In genomic region chr22:17629646-17630045, GRCh38 we compare ENCODE assay signal across 9 cellular contexts. TPM values are rescaled to one million over a fixed set of nuclear protein-coding genes. Genes with fewer than 3 reads are reported as not detected.
DNase-seq lines count a peak whose midpoint lies in the region; TF ChIP-seq lines count a peak whose summit lies in the region.
"Had no signal": no experiment of that assay in that cellular context is flagged by ENCODE, and none has a peak within 500 bp of the region (broad histone marks: within the 10 kb centered on the region; RNA-seq: fewer than 3 reads in every experiment).

No MANE protein-coding gene starts in this region.

- H2BK5ac ChIP-seq in H9 (ENCODE audit: insufficient read length, low read length) = no peak overlapping the region

- no peak overlapping the region for H3K27ac ChIP-seq in H9 (ENCODE audit: insufficient read length, low read depth, low read length)
- peak overlapping the region; percentile 89 to 95 (median 90) for H3K27ac ChIP-seq in esophagus muscularis mucosa (replicated peaks in 1 of 4)
- H3K27ac ChIP-seq in ovary = no peak overlapping the region

- TF ChIP-seq CTCF in H9 (conservative IDR thresholded peaks at IDR 0.05) (no peak), esophagus muscularis mucosa (IDR thresholded peaks at IDR 0.05) (no peak), ovary (IDR thresholded peaks at IDR 0.05) (no peak)

- no peak overlapping the region for H3K56ac ChIP-seq in H9 (ENCODE audit: insufficient read length, low read depth, low read length)

- no peaks in the 10 kb centered on the region for H3K9me3 ChIP-seq in H9 (ENCODE audit: control insufficient read depth, low read depth, low read length)
- H3K9me3 ChIP-seq in esophagus muscularis mucosa = peaks cover 0 to 3% (median 0%) of the 10 kb centered on the region in 4 donors
- H3K9me3 ChIP-seq in ovary = no peaks in the 10 kb centered on the region

- no peak overlapping the region for H3K9ac ChIP-seq in H9 (ENCODE audit: extremely low read depth, insufficient read length, low read length)

- H3K27ac Mint-ChIP-seq in H9 = 0 out of 7 replicates have a peak overlapping the region, but pooled peaks of 1 of the 3 experiments have one; percentile 67

- no peak overlapping the region for H3K18ac ChIP-seq in H9 (ENCODE audit: insufficient read length, low read depth, low read length)

- H3K4me1 ChIP-seq in H9 (ENCODE audit: insufficient read depth, low read length) (no peaks in the 10 kb centered on the region), esophagus muscularis mucosa (peaks cover 18 to 40% (median 37%) of the 10 kb centered on the region in 4 donors), ovary (ENCODE audit: insufficient read depth) (peaks cover 12% of the 10 kb centered on the region)

- H3K4me2 ChIP-seq in H9 (ENCODE audit: insufficient read depth, insufficient read length, low read length) = no peak overlapping the region

- H2BK12ac ChIP-seq in H9 (ENCODE audit: insufficient read length, low read depth, low read length) = no peak overlapping the region

- intact Hi-C loops in esophagus muscularis mucosa (cut with DNase I) = loop anchor here (10.0 kb wide), 1 partner anchor 455 kb away; no protein-coding TSS in a partner anchor
- intact Hi-C loops in ovary (cut with DNase I) = loop anchor here in 1 of 4 donors (10.0 kb wide), 1 partner anchor 55 kb away; no protein-coding TSS in a partner anchor

- H2BK120ac ChIP-seq in H9 (ENCODE audit: low read depth, low read length, poor library complexity, severe bottlenecking) = no peak overlapping the region

- no peak overlapping the region for H3T11ph ChIP-seq in H9 (ENCODE audit: low read length)

- no CpG with 5 or more reads among the region's 7 CpGs for WGBS in H9 (ENCODE audit: extremely low coverage, insufficient read length, low lambda C conversion rate)
- 63% methylated on average over 7 of the region's 7 CpGs for WGBS in esophagus muscularis mucosa
- 85 to 94% (median 89%) methylated on average over 7 of the region's 7 CpGs for WGBS in ovary, 3 donors

- H3K4me3 ChIP-seq in esophagus muscularis mucosa (peak overlapping the region in 1 of 4 donors; percentile 75), skeletal muscle cell (ENCODE audit: low read depth, low read length) (peak overlapping the region; percentile 100), ovary (no peak overlapping the region)

- H3K79me2 ChIP-seq in H9 (ENCODE audit: insufficient read depth, low read length) = peaks cover 10% of the 10 kb centered on the region; the same call in 1 of the 2 replicates

- DNase-seq in H9 = no peak
- DNase-seq in OCI-M1 (lab: John Stamatoyannopoulos, UW) = peak; percentile 52
- DNase-seq in esophagus muscularis mucosa (ENCODE audit: extremely low spot score) = no peak
- DNase-seq in skeletal muscle cell (ENCODE audit: low read depth) = no peak
- DNase-seq in amniotic stem cell (lab: John Stamatoyannopoulos, UW) = no peak
- DNase-seq in cerebellum (ENCODE audit: low spot score) = no peak
- no peak for DNase-seq in ovary
- DNase-seq: NCI-H526 treated with DMSO at 0.1 percent for 48 hours; stimulated activated CD4-positive, alpha-beta T cell treated with anti-CD3 and anti-CD28 coated beads, Interleukin-2, amount 100 ng/mL, for 24 hours had no signal

- no peak overlapping the region for H3K14ac ChIP-seq in H9 (ENCODE audit: insufficient read depth, low read length)

- peak overlapping the region; percentile 66 to 96 for H3K4me3 Mint-ChIP-seq in H9

- peaks cover 0 to 11% (median 4%) of the 10 kb centered on the region in 4 donors for H3K36me3 ChIP-seq in esophagus muscularis mucosa
- no peaks in the 10 kb centered on the region for H3K36me3 ChIP-seq in ovary

- H3K79me1 ChIP-seq in H9 (ENCODE audit: insufficient read depth, low read depth, low read length, poor library complexity, severe bottlenecking) = peaks cover 8% of the 10 kb centered on the region

- no peaks in the 10 kb centered on the region for H3K23me2 ChIP-seq in H9 (ENCODE audit: insufficient read length, low read depth, low read length, poor library complexity, severe bottlenecking)

- H3K27me3 ChIP-seq in H9 (ENCODE audit: insufficient read depth, low read length) (no peaks in the 10 kb centered on the region), esophagus muscularis mucosa (no peaks in the 10 kb centered on the region), ovary (no peaks in the 10 kb centered on the region)

- H4K20me1 ChIP-seq in H9 (ENCODE audit: control insufficient read depth, insufficient read depth, insufficient read length) = no peaks in the 10 kb centered on the region

- H3K4me1 Mint-ChIP-seq in H9 = 0 out of 4 replicates have a peak, but pooled peaks cover 0 to 3% of the 10 kb centered on the region in 2 experiments

- H2BK15ac ChIP-seq in H9 (ENCODE audit: low read depth, low read length) = no peak overlapping the region

- no peak overlapping the region for H4K91ac ChIP-seq in H9 (ENCODE audit: insufficient read length, low read depth, low read length)

- H4K5ac ChIP-seq in H9 (ENCODE audit: insufficient read length, low read depth, low read length) = no peak overlapping the region

- no peaks in the 10 kb centered on the region for H3K27me3 Mint-ChIP-seq in H9 (ENCODE audit: low read depth)

- H3K36me3 Mint-ChIP-seq in H9 (ENCODE audit: insufficient read depth in 1 of 3, low read depth in 3 of 3) = peaks cover 0 to 3% (median 2%) of the 10 kb centered on the region in 3 experiments; a peak in 4 of 7 replicates

- no peak overlapping the region for H2AFZ ChIP-seq in H9 (ENCODE audit: low read length)

- H3K23ac ChIP-seq in H9 (ENCODE audit: insufficient read length, low read depth, low read length) = no peak overlapping the region

- TF ChIP-seq POLR2A in esophagus muscularis mucosa (IDR thresholded peaks at IDR 0.05; ENCODE audit: low read depth) = no peak
- no peak for TF ChIP-seq POLR2A in ovary (IDR thresholded peaks at IDR 0.05)

- no peaks in the 10 kb centered on the region for H3K9me3 Mint-ChIP-seq in H9

- no peak for TF ChIP-seq EP300 in esophagus muscularis mucosa (IDR thresholded peaks at IDR 0.05)
- no peak for TF ChIP-seq EP300 in ovary (IDR thresholded peaks at IDR 0.05)

- no peak overlapping the region for H2BK20ac ChIP-seq in H9 (ENCODE audit: low read depth, low read length, poor library complexity, severe bottlenecking)

- H4K8ac ChIP-seq in H9 (replicated peaks; ENCODE audit: insufficient read length, low read depth, low read length) = no peak overlapping the region

- H3K4ac ChIP-seq in H9 (ENCODE audit: low read depth, low read length) = no peak overlapping the region

- H2AK5ac ChIP-seq in H9 (ENCODE audit: insufficient read length, low read length) = no peak overlapping the region

RNA-seq across cellular contexts. Expression of gene ATP6V1E1, which starts 1.1 kb away (rescaled TPM):
- 89.2 and 90.0 TPM in 2 replicates for total RNA-seq in H9 (2021)
- 100 to 1,000 TPM; 150 to 194 (median 168) TPM for total RNA-seq in esophagus muscularis mucosa
- 62.7 TPM for total RNA-seq in cerebellum
- 10 to 100 TPM; 69.0 to 95.4 (median 80.8) TPM for total RNA-seq in ovary
- polyA plus RNA-seq in ovary = 100 to 1,000 TPM; 102 to 201 TPM

RNA-seq across cellular contexts. Expression of gene BCL2L13, which starts 8.9 kb away (rescaled TPM):
- 26.0 and 29.2 TPM in 2 replicates for total RNA-seq in H9 (2021)
- 100 to 1,000 TPM; 102 to 199 (median 133) TPM for total RNA-seq in esophagus muscularis mucosa
- total RNA-seq in cerebellum = 54.0 TPM
- total RNA-seq in ovary = 10 to 100 TPM; 22.9 to 39.5 (median 33.8) TPM
- 10 to 100 TPM; 19.9 to 38.3 TPM for polyA plus RNA-seq in ovary

Comparison
In these comparisons a context has a peak if more than half of its experiments do, and no peak if none do; other contexts are left out.
1. H3K27ac ChIP-seq: peak in esophagus muscularis mucosa (4 of 4); none in H9 (single experiment) and ovary (0 of 2).